Comparison of ENCODE assay signal across 8 cellular contexts in the genomic region with DNA sequence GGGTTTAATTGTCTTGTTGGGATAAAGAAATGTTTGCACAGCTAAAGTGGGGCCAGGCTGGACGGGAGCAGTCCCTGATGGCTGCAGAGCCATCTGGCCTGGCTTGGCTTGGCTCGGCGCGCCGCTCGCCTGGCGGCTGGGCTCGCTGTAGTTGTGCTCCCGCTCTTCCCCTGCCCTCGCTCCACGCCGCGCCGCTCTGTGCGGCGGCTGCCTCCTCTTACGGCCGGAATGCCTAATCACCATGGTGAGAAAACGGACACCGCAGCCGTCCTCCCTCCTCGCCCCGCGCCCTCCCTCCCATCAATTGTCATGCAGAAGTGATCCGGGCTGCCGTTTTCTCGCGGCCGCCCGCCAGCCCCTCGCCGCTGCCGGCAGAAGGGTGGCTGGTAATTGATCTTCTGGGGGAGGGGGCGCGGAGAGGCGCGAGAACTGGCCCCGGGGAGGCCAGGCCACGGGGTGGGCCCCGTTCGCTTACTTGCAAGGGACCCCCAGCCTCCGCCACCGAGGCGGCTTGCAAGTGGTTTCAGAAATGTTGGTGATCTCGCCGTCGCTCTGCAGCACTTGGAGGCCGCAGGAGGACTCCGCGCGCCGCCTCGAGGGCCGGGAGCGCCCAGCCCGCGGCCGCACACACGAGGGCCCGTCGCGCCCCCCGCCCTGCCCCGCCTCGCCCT. TPM values are rescaled to one million over a fixed set of nuclear protein-coding genes. Genes with fewer than 3 reads are reported as not detected.
DNase-seq lines count a peak whose midpoint lies in the region; ATAC-seq and TF ChIP-seq lines count a peak whose summit lies in the region.

No MANE protein-coding gene starts in this region.

- no peaks in the 10 kb centered on the region for H3F3A ChIP-seq in PC-3 (ENCODE audit: low read length, unreplicated experiment)

- no TSS peak for BruUV-seq in PC-3 (replicated peaks; lab: Mats Ljungman, UMichigan)

- no peaks in the 10 kb centered on the region for H4K20me1 ChIP-seq in PC-3 (ENCODE audit: low read length)

- H3K36me3 ChIP-seq in PC-3 (ENCODE audit: low read depth, low read length) (no peaks in the 10 kb centered on the region), colonic mucosa (no peaks in the 10 kb centered on the region)

- CTCF ChIA-PET in PC-3 (lab: Charles Lee), result no interaction called here

- H3K4me1 ChIP-seq in PC-3 (ENCODE audit: insufficient read depth, low read length) (no peaks in the 10 kb centered on the region), colonic mucosa (no peaks in the 10 kb centered on the region)

- ATAC-seq in HG02571 (IDR thresholded peaks at IDR 0.05; ENCODE audit: unreplicated experiment) (no peak), GM21515 (IDR thresholded peaks at IDR 0.05; ENCODE audit: unreplicated experiment) (no peak), PC-3 (no peak)

- TF ChIP-seq CTCF in PC-3 (conservative IDR thresholded peaks at IDR 0.05; ENCODE audit: low read depth, low read length) (no peak), colonic mucosa (IDR thresholded peaks at IDR 0.05) (no peak)

- no peak overlapping the region for H2AFZ ChIP-seq in PC-3 (ENCODE audit: low read length)

- H3K9me2 ChIP-seq in PC-3 (replicated peaks; ENCODE audit: low read length), result no peaks in the 10 kb centered on the region

- no peak overlapping the region for H3K27ac ChIP-seq in PC-3 (ENCODE audit: low read length)
- no peak overlapping the region for H3K27ac ChIP-seq in colonic mucosa

- no peaks in the 10 kb centered on the region for H3K79me2 ChIP-seq in PC-3 (ENCODE audit: low read length)

- POLR2A ChIA-PET in PC-3 (lab: Charles Lee; ENCODE audit: unreplicated experiment), result no interaction called here

- no peaks in the 10 kb centered on the region for H3K9me3 ChIP-seq in PC-3 (ENCODE audit: low read length)
- no peaks in the 10 kb centered on the region for H3K9me3 ChIP-seq in colonic mucosa

- no peak overlapping the region for H3K4me2 ChIP-seq in PC-3 (ENCODE audit: low read length)

- in situ Hi-C loops in G401 (cut with HindIII; ENCODE audit: low sequenced_read_pairs), result no loop called here

- H3K4me3 ChIP-seq in PC-3 (ENCODE audit: low read length) (no peak overlapping the region), colonic mucosa (no peak overlapping the region)

- H3K27me3 ChIP-seq in PC-3 (ENCODE audit: low read length) (0 out of 2 replicates have a peak, but pooled peaks cover 4% of the 10 kb centered on the region), colonic mucosa (peaks cover 79% of the 10 kb centered on the region)

- DNase-seq in G401 (ENCODE audit: low spot score) (peak; percentile 66), NCI-H2227 treated with DMSO at 0.1 percent for 48 hours (lab: John Stamatoyannopoulos, UW) (peak; percentile 74), ecto neural progenitor cell (ENCODE audit: low spot score) (peak; percentile 93), middle frontal gyrus (ENCODE audit: extremely low spot score, low spot score) (peak; percentile 49), PC-3 (no peak), colonic mucosa (no peak)

- intact Hi-C loops in PC-3 (cut with micrococcal nuclease), result no loop called here
- intact Hi-C loops in colonic mucosa (cut with DNase I), result no loop called here

- H3K9ac ChIP-seq in PC-3 (ENCODE audit: low read length) (no peak overlapping the region), colonic mucosa (ENCODE audit: low read depth in 2 of 2, low read length in 2 of 2) (no peak overlapping the region)

RNA-seq across cellular contexts. Expression of gene RNF220, which starts 12.4 kb away (rescaled TPM):
- total RNA-seq in G401 (2014; rRNA removed; shearing (Covaris generic)), result 92.2 and 98.3 TPM in 2 replicates
- total RNA-seq in PC-3 (2014; rRNA removed), result 66.6 and 100 TPM in 2 replicates
- total RNA-seq in colonic mucosa, result 10 to 100 TPM; 53.3 to 62.0 TPM

Comparison
In these comparisons a context has a peak if more than half of its experiments do, and no peak if none do; other contexts are left out.
1. DNase-seq: peak in G401 (single experiment), NCI-H2227 treated with DMSO at 0.1 percent for 48 hours (single experiment), ecto neural progenitor cell (single experiment) and middle frontal gyrus (single experiment); none in PC-3 (single experiment) and colonic mucosa (single experiment).